ENCODE assay signal across 26 cellular contexts in genomic region chr3:71162221-71162620, GRCh38.
DNase-seq lines count a peak whose midpoint lies in the region; ATAC-seq and TF ChIP-seq lines count a peak whose summit lies in the region.
"Had no signal": no experiment of that assay in that cellular context is flagged by ENCODE, and none has a peak within 500 bp of the region (broad histone marks: within the 10 kb centered on the region; RNA-seq: fewer than 3 reads in every experiment).

No MANE protein-coding gene starts in this region.

- 64% methylated on average over 1 of the region's 1 CpG for WGBS in hepatocyte (ENCODE audit: low lambda C conversion rate, missing lambda C conversion rate)

- POLR2A ChIA-PET in OCI-LY7 (lab: Charles Lee): interaction anchor here (0.6 to 1.3 kb wide), 3 partner anchors 9 to 342 kb away, joined by 3 read pairs; no protein-coding TSS in a partner anchor

- in situ Hi-C loops in ACHN (cut with HindIII; ENCODE audit: low pct_ligation_motif_present, low pct_unique_long_range_greater_than_20kb, low sequenced_read_pairs): no loop called here

- no peak for ATAC-seq in HG03045 (IDR thresholded peaks at IDR 0.05; ENCODE audit: unreplicated experiment)
- ATAC-seq: gastrocnemius medialis; left ventricle myocardium superior; right lobe of liver; stimulated activated naive CD8-positive, alpha-beta T cell treated with anti-CD3 and anti-CD28 coated beads, Interleukin-15, Interleukin-2, amounts not matched to agents 100 U/mL and 50 U/mL, for 24 hours had no signal

- no peak overlapping the region for H3K27ac ChIP-seq in OCI-LY7 (ENCODE audit: low read depth, low read length, poor library complexity, severe bottlenecking)
- H3K27ac ChIP-seq in ascending aorta: peak overlapping the region; percentile 68 to 87
- H3K27ac ChIP-seq in hepatocyte: no peak overlapping the region
- H3K27ac ChIP-seq: breast epithelium, esophagus squamous epithelium, gastrocnemius medialis, Peyer's patch, SJSA1, tibial nerve, WERI-Rb-1 had no signal

- DNase-seq in ACHN (peak; percentile 15), BE2C (no peak), OCI-LY7 (ENCODE audit: low spot score) (no peak), ascending aorta (ENCODE audit: low spot score in 2 of 2) (no peak), hepatocyte (ENCODE audit: low spot score) (no peak), GF-D8 (lab: John Stamatoyannopoulos, UW) (no peak)
- DNase-seq: activated effector memory CD4-positive, alpha-beta T cell treated with Interleukin-2 at 50 U/mL for 16 hours; amniotic stem cell; cortex of kidney; DMS153; endodermal cell; esophagus squamous epithelium; gastrocnemius medialis; hypothalamus; left ventricle myocardium superior; NCI-H187; NCI-H82; Peyer's patch; right lobe of liver; stimulated activated naive CD8-positive, alpha-beta T cell treated with anti-CD3 and anti-CD28 coated beads, Interleukin-15, Interleukin-2, amounts not matched to agents 100 U/mL and 50 U/mL, for 24 hours; T-helper 2 cell; WERI-Rb-1 had no signal

- intact Hi-C loops in OCI-LY7 (cut with micrococcal nuclease; ENCODE audit: unreplicated experiment) (no loop called here), ascending aorta (cut with DNase I) (loop anchor here (2.0 kb wide), 1 partner anchor 17 kb away; no protein-coding TSS in a partner anchor)

- no peak overlapping the region for H3K4me3 ChIP-seq in BE2C (ENCODE audit: low read depth, low read length)
- H3K4me3 ChIP-seq in OCI-LY7 (ENCODE audit: low read depth, low read length, poor library complexity, severe bottlenecking): no peak overlapping the region
- no peak overlapping the region for H3K4me3 ChIP-seq in ascending aorta
- H3K4me3 ChIP-seq in hepatocyte: no peak overlapping the region
- H3K4me3 ChIP-seq: breast epithelium, esophagus squamous epithelium, gastrocnemius medialis, Peyer's patch, right lobe of liver, SJSA1, tibial nerve had no signal

- no peak overlapping the region for H3K4me2 ChIP-seq in OCI-LY7 (ENCODE audit: low read length)
- no peak overlapping the region for H3K4me2 ChIP-seq in hepatocyte

- H3K4me1 ChIP-seq in BE2C: peaks cover 9% of the 10 kb centered on the region; the same call in 1 of the 2 replicates
- H3K4me1 ChIP-seq in OCI-LY7 (ENCODE audit: insufficient read depth, low read length, poor library complexity, severe bottlenecking): peaks cover 5% of the 10 kb centered on the region
- H3K4me1 ChIP-seq in ascending aorta: peaks cover 7 to 24% of the 10 kb centered on the region in 2 donors
- H3K4me1 ChIP-seq in hepatocyte (ENCODE audit: insufficient read depth): peaks cover 25% of the 10 kb centered on the region
- H3K4me1 ChIP-seq: breast epithelium, esophagus squamous epithelium, gastrocnemius medialis, Peyer's patch had no signal

- H3K9me2 ChIP-seq in OCI-LY7 (ENCODE audit: insufficient read depth, low read length) (no peaks in the 10 kb centered on the region), hepatocyte (replicated peaks; ENCODE audit: insufficient read depth) (no peaks in the 10 kb centered on the region)

- CTCF ChIA-PET in OCI-LY7 (lab: Charles Lee; ENCODE audit: unreplicated experiment): no interaction called here

- no TSS peak for BruUV-seq in OCI-LY7 (replicated peaks; lab: Mats Ljungman, UMichigan)

- H3K36me3 ChIP-seq in BE2C: no peaks in the 10 kb centered on the region
- peaks cover 16% of the 10 kb centered on the region for H3K36me3 ChIP-seq in OCI-LY7 (ENCODE audit: insufficient read depth, low read length)
- no peaks in the 10 kb centered on the region for H3K36me3 ChIP-seq in ascending aorta
- no peaks in the 10 kb centered on the region for H3K36me3 ChIP-seq in hepatocyte (replicated peaks; ENCODE audit: insufficient read depth, low read depth)
- H3K36me3 ChIP-seq: breast epithelium, gastrocnemius medialis, Peyer's patch, right lobe of liver, SJSA1, tibial nerve, WERI-Rb-1 had no signal

- H3K79me2 ChIP-seq in OCI-LY7 (ENCODE audit: insufficient read depth, low read depth, low read length): no peaks in the 10 kb centered on the region
- peaks cover 48% of the 10 kb centered on the region for H3K79me2 ChIP-seq in hepatocyte

- no peaks in the 10 kb centered on the region; the same call in 1 of the 2 replicates for H4K20me1 ChIP-seq in OCI-LY7 (ENCODE audit: insufficient read depth, low read length)
- no peaks in the 10 kb centered on the region for H4K20me1 ChIP-seq in hepatocyte (ENCODE audit: insufficient read depth, poor library complexity, severe bottlenecking)

- H3K9me3 ChIP-seq in BE2C (no peaks in the 10 kb centered on the region; the same call in 1 of the 2 replicates), OCI-LY7 (ENCODE audit: low read length) (0 out of 2 replicates have a peak, but pooled peaks cover 7% of the 10 kb centered on the region), ascending aorta (peaks cover 0 to 7% of the 10 kb centered on the region in 2 donors), hepatocyte (ENCODE audit: low read depth) (no peaks in the 10 kb centered on the region)
- H3K9me3 ChIP-seq: breast epithelium, esophagus squamous epithelium, gastrocnemius medialis, Peyer's patch, right lobe of liver, SJSA1 had no signal

- no peaks in the 10 kb centered on the region for H3K27me3 ChIP-seq in BE2C
- H3K27me3 ChIP-seq in ascending aorta: no peaks in the 10 kb centered on the region
- no peaks in the 10 kb centered on the region for H3K27me3 ChIP-seq in hepatocyte
- H3K27me3 ChIP-seq: breast epithelium, esophagus squamous epithelium, gastrocnemius medialis, Peyer's patch, right lobe of liver, SJSA1, tibial nerve had no signal

- no peak overlapping the region for H2AFZ ChIP-seq in OCI-LY7 (ENCODE audit: low read length)
- no peak overlapping the region for H2AFZ ChIP-seq in hepatocyte

- TF ChIP-seq CTCF in BE2C (IDR thresholded peaks at IDR 0.05; ENCODE audit: low read depth, low read length): peak; percentile 17; the same call in 1 of the 2 replicates
- TF ChIP-seq CTCF in OCI-LY7 (conservative IDR thresholded peaks at IDR 0.05; ENCODE audit: low read length): peak; percentile 50; the same call in 1 of the 2 replicates
- TF ChIP-seq CTCF in ascending aorta (IDR thresholded peaks at IDR 0.05): no peak
- TF ChIP-seq CTCF in hepatocyte (IDR thresholded peaks at IDR 0.05; ENCODE audit: poor library complexity): no peak

Comparison
In these comparisons a context has a peak if more than half of its experiments do, and no peak if none do; other contexts are left out.
1. CTCF ChIP-seq: peak in BE2C (single experiment) and OCI-LY7 (single experiment); none in ascending aorta (0 of 3) and hepatocyte (single experiment).
2. H3K27ac ChIP-seq: peak in ascending aorta (2 of 2); none in OCI-LY7 (single experiment) and hepatocyte (single experiment).